Comparison of ENCODE assay signal across 20 cellular contexts in genomic region chr10:33492914-33493313, GRCh38.
"Had no signal": no experiment of that assay in that cellular context is flagged by ENCODE, and none has a peak within 500 bp of the region (broad histone marks: within the 10 kb centered on the region; RNA-seq: fewer than 3 reads in every experiment).

No MANE protein-coding gene starts in this region.

- H3K4me3 ChIP-seq: coronary artery, smooth muscle cell, transverse colon had no signal

- H3K4me2 ChIP-seq: smooth muscle cell had no signal

- DNase-seq: activated CD4-positive, alpha-beta T cell treated with anti-CD3 and anti-CD28 coated beads for 1 hour; activated CD4-positive, alpha-beta T cell treated with anti-CD3 and anti-CD28 coated beads, Interleukin-2, amount 50 U/mL, for 1 hour; activated naive CD4-positive, alpha-beta T cell; activated T-cell treated with anti-CD3 and anti-CD28 coated beads, Interleukin-2, amount 50 U/mL, for 1 hour; amygdala; head of caudate nucleus; hypothalamus; left ventricle myocardium superior; occipital lobe; posterior cingulate gyrus; stimulated activated CD4-positive, alpha-beta T cell treated with anti-CD3 and anti-CD28 coated beads, Interleukin-15, amount 100 ng/mL, for 24 hours; stimulated activated naive B cell treated with anti-CD40 and anti-IgM and Interleukin-4, amounts not matched to agents 10 μg/mL and 1 μg/mL and 100 μg/mL, for 72 hours; T-cell; transverse colon had no signal

- H3K27me3 ChIP-seq: transverse colon had no signal

- H3K9me3 ChIP-seq: transverse colon had no signal

- FAIRE-seq: bronchial epithelial cell, frontal cortex, TTC549, urothelium cell line had no signal

- H3K27ac ChIP-seq: coronary artery had no signal

- H3K36me3 ChIP-seq: transverse colon had no signal
